Comparison of ENCODE assay signal across 8 cellular contexts in the genomic region with DNA sequence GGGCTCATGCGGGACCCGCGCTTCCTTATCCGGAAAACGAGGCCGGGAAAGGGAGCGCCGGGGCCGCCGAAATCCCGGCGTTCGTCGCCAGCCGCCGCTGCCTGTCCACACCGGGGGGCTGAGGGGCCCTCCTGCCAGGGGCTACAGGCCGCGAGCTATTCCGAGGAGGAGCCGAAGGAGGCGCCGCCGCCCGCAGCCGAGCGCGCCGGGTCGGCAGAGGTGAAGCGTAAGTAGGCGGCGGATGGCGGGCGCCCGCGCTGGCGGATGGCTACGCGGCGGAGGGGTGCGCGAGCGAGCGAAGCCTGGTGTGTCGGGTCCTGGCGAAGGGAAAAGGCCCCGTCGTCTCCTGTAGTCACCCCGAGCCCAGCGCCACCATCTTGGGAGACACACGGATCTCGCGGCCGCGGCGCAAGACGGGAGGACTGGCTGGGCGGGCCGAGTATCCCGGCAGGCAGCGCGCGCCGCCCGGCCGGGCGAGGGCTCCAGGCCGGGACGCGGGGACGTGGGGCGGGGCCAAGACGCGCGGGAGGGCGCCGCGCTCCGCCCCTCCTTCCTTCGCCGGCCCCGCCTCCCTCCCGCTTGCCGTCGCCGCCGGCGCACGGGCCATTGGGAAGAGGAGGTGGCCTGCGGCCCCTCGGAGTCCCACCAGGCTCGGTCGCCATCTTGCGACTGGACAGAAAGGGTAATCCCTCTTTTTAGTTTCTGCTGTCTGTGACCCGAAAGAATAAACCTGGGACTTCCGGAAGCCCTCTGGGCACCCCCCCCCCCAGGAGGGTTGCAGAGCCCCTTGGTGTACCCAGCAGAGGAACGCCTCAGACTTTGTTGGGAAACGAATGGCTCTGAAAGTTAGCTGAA. TPM values are rescaled to one million over a fixed set of nuclear protein-coding genes. Genes with fewer than 3 reads are reported as not detected.
DNase-seq lines count a peak whose midpoint lies in the region; ATAC-seq and TF ChIP-seq lines count a peak whose summit lies in the region.

A gene (minus strand): TSS at position 424 of the 855 bp plus-strand sequence. CDS start 29,917 bp downstream, outside the sequence.

- H3K27ac ChIP-seq in suprapubic skin: peak within 1 kb of the TSS; percentile 98

- H3K9me3 Mint-ChIP-seq in activated naive CD4-positive, alpha-beta T cell treated with anti-CD3 and anti-CD28 coated beads, Interleukin-2, amount 50 U/mL, for 72 hours: peaks cover 0 to 6% of the 10 kb centered on the region in 2 donors

- peaks cover 11 to 12% of the 10 kb centered on the region in 2 donors for H3K36me3 Mint-ChIP-seq in activated naive CD4-positive, alpha-beta T cell treated with anti-CD3 and anti-CD28 coated beads, Interleukin-2, amount 50 U/mL, for 72 hours

- peak; percentile 29 for TF ChIP-seq CTCF in GM10266 (IDR thresholded peaks at IDR 0.05; ENCODE audit: control insufficient read depth, insufficient read depth, low read depth, missing control alignments)
- TF ChIP-seq CTCF in NB4 (IDR thresholded peaks at IDR 0.05; ENCODE audit: low read depth, low read length): no peak
- no peak for TF ChIP-seq CTCF in suprapubic skin (IDR thresholded peaks at IDR 0.05)

- no peak for TF ChIP-seq EP300 in suprapubic skin (IDR thresholded peaks at IDR 0.05)

- no peaks in the 10 kb centered on the region for H3K9me3 ChIP-seq in suprapubic skin

- peak; percentile 89 for ATAC-seq in HG02571 (IDR thresholded peaks at IDR 0.05; ENCODE audit: unreplicated experiment)
- ATAC-seq in activated naive CD4-positive, alpha-beta T cell treated with anti-CD3 and anti-CD28 coated beads, Interleukin-2, amount 50 U/mL, for 72 hours: peak; percentile 93 to 96

- no peaks in the 10 kb centered on the region for H3K36me3 ChIP-seq in suprapubic skin

- TF ChIP-seq POLR2A in NB4 (IDR thresholded peaks at IDR 0.05; ENCODE audit: extremely low read depth, insufficient read length) (peak; percentile 91), suprapubic skin (IDR thresholded peaks at IDR 0.05) (peak in 1 of 2 donors; percentile 78)

- H3K4me1 ChIP-seq in suprapubic skin: peaks cover 38% of the 10 kb centered on the region

- H3K4me3 ChIP-seq in NB4 (ENCODE audit: low read depth, low read length) (peak within 1 kb of the TSS; percentile 85), suprapubic skin (peak within 1 kb of the TSS; percentile 97)

- peak; percentile 94 for DNase-seq in GM10266 (ENCODE audit: extremely low spot score)
- peak; percentile 91 for DNase-seq in NB4 (ENCODE audit: low read depth)
- DNase-seq in SKM-1 (lab: John Stamatoyannopoulos, UW; ENCODE audit: unreplicated experiment): peak; percentile 77
- DNase-seq in activated naive CD4-positive, alpha-beta T cell treated with anti-CD3 and anti-CD28 coated beads, Interleukin-2, amount 50 U/mL, for 72 hours (ENCODE audit: low spot score in 2 of 2): peak; percentile 92
- DNase-seq in glomerular endothelial cell (ENCODE audit: extremely low read depth, low read depth, low spot score): peak; percentile 27
- peak; percentile 87 for DNase-seq in occipital lobe (lab: John Stamatoyannopoulos, UW)
- DNase-seq in suprapubic skin (ENCODE audit: low spot score in 2 of 2): peak; percentile 90 to 91

- peak within 1 kb of the TSS; percentile 96 for H3K27ac Mint-ChIP-seq in activated naive CD4-positive, alpha-beta T cell treated with anti-CD3 and anti-CD28 coated beads, Interleukin-2, amount 50 U/mL, for 72 hours

- whole genome bisulfite sequencing in suprapubic skin: 0% methylated on average over 2 of the region's 99 CpGs

- no peaks in the 10 kb centered on the region for H3K27me3 ChIP-seq in suprapubic skin

RNA-seq across cellular contexts. Expression of the gene that starts here (rescaled TPM):
- total RNA-seq in activated naive CD4-positive, alpha-beta T cell treated with anti-CD3 and anti-CD28 coated beads, Interleukin-2, amount 50 U/mL, for 72 hours: 10 to 100 TPM; 91.7 to 91.8 TPM
- 27.0 and 42.6 TPM in 2 replicates for total RNA-seq in glomerular endothelial cell
- 287 TPM for total RNA-seq in occipital lobe
- total RNA-seq in suprapubic skin: 100 to 1,000 TPM in 1 of 4 donors, 10 to 100 TPM in 3; 64.0 to 100 (median 85.0) TPM

Comparison
In these comparisons a context has a peak if more than half of its experiments do, and no peak if none do; other contexts are left out.
1. Peak in every context shown above with its lines: DNase-seq, ATAC-seq, H3K4me3 ChIP-seq and H3K27ac ChIP-seq.
2. DNase-seq: peak in every context shown above with its lines; median percentile 94 in GM10266; 92 in activated naive CD4-positive, alpha-beta T cell treated with anti-CD3 and anti-CD28 coated beads, Interleukin-2, amount 50 U/mL, for 72 hours; 91 in NB4; 90 in suprapubic skin; 87 in occipital lobe; 77 in SKM-1; 27 in glomerular endothelial cell.